ENCODE assay signal across 13 cellular contexts in genomic region chr10:124658591-124659240, GRCh38.
DNase-seq lines count a peak whose midpoint lies in the region; ATAC-seq and TF ChIP-seq lines count a peak whose summit lies in the region.
"Had no signal": no experiment of that assay in that cellular context is flagged by ENCODE, and none has a peak within 500 bp of the region (broad histone marks: within the 10 kb centered on the region; RNA-seq: fewer than 3 reads in every experiment).

No MANE protein-coding gene starts in this region.

- H3K36me3 ChIP-seq in tibial nerve: peaks cover 0 to 29% (median 0%) of the 10 kb centered on the region in 3 donors

- peak overlapping the region; percentile 30 to 79 (median 50) for H3K27ac ChIP-seq in tibial nerve
- H3K27ac ChIP-seq: SK-N-MC had no signal

- 89 to 93% methylated on average over 10 to 12 of the region's 12 CpGs for WGBS in tibial nerve, 2 donors

- ATAC-seq in left ventricle myocardium superior (no peak), Right ventricle myocardium superior (ENCODE audit: poor library complexity) (no peak), natural killer cell (no peak), GM21367 (IDR thresholded peaks at IDR 0.05; ENCODE audit: unreplicated experiment) (no peak)
- ATAC-seq in activated T-helper 17 cell treated with anti-CD3 and anti-CD28 coated beads, Interleukin-2, amount 50 U/mL, for 72 hours (replicated peaks): peak; percentile 5

- no peak overlapping the region for H3K4me3 ChIP-seq in tibial nerve
- H3K4me3 ChIP-seq: SK-N-MC had no signal

- peaks cover 9% of the 10 kb centered on the region for H3K36me3 Mint-ChIP-seq in activated T-helper 17 cell treated with anti-CD3 and anti-CD28 coated beads, Interleukin-2, amount 50 U/mL, for 72 hours (ENCODE audit: low read depth)
- H3K36me3 Mint-ChIP-seq in natural killer cell: no peaks in the 10 kb centered on the region
- H3K36me3 Mint-ChIP-seq in endothelial cell (ENCODE audit: low read depth, unreplicated experiment): peaks cover 6% of the 10 kb centered on the region

- H3K27me3 ChIP-seq in tibial nerve: no peaks in the 10 kb centered on the region

- no peaks in the 10 kb centered on the region for H3K9me3 ChIP-seq in tibial nerve

- intact Hi-C loops in left ventricle myocardium superior (cut with micrococcal nuclease): no loop called here
- intact Hi-C loops in Right ventricle myocardium superior (cut with DNase I): no loop called here
- intact Hi-C loops in natural killer cell (cut with micrococcal nuclease): loop anchor here (1.0 to 10.0 kb wide), 4 partner anchors 8 to 884 kb away; no protein-coding TSS in a partner anchor

- TF ChIP-seq POLR2A in tibial nerve (IDR thresholded peaks at IDR 0.05): no peak

- H3K9me3 Mint-ChIP-seq in activated T-helper 17 cell treated with anti-CD3 and anti-CD28 coated beads, Interleukin-2, amount 50 U/mL, for 72 hours: no peaks in the 10 kb centered on the region
- no peaks in the 10 kb centered on the region for H3K9me3 Mint-ChIP-seq in natural killer cell
- no peaks in the 10 kb centered on the region for H3K9me3 Mint-ChIP-seq in endothelial cell (ENCODE audit: unreplicated experiment)
- H3K9me3 Mint-ChIP-seq: H9 had no signal

- H3K4me1 ChIP-seq in tibial nerve: peaks cover 0 to 85% (median 38%) of the 10 kb centered on the region in 4 donors

- peaks cover 59% of the 10 kb centered on the region for H3K4me1 Mint-ChIP-seq in activated T-helper 17 cell treated with anti-CD3 and anti-CD28 coated beads, Interleukin-2, amount 50 U/mL, for 72 hours
- H3K4me1 Mint-ChIP-seq in natural killer cell (peaks cover 58 to 73% of the 10 kb centered on the region in 2 donors), endothelial cell (ENCODE audit: unreplicated experiment) (peaks cover 7% of the 10 kb centered on the region)

- peak overlapping the region; percentile 68 for H3K27ac Mint-ChIP-seq in activated T-helper 17 cell treated with anti-CD3 and anti-CD28 coated beads, Interleukin-2, amount 50 U/mL, for 72 hours
- H3K27ac Mint-ChIP-seq in natural killer cell: peak overlapping the region; percentile 95 to 99
- no peak overlapping the region for H3K27ac Mint-ChIP-seq in endothelial cell (ENCODE audit: unreplicated experiment)

- TF ChIP-seq EP300 in tibial nerve (IDR thresholded peaks at IDR 0.05): no peak

- peak overlapping the region; percentile 77 for H3K4me3 Mint-ChIP-seq in activated T-helper 17 cell treated with anti-CD3 and anti-CD28 coated beads, Interleukin-2, amount 50 U/mL, for 72 hours
- H3K4me3 Mint-ChIP-seq in natural killer cell (peak overlapping the region; percentile 80), endothelial cell (ENCODE audit: unreplicated experiment) (no peak overlapping the region)
- H3K4me3 Mint-ChIP-seq: H9 had no signal

- no peaks in the 10 kb centered on the region for H3K27me3 Mint-ChIP-seq in activated T-helper 17 cell treated with anti-CD3 and anti-CD28 coated beads, Interleukin-2, amount 50 U/mL, for 72 hours
- H3K27me3 Mint-ChIP-seq in natural killer cell (ENCODE audit: low read depth in 2 of 2) (no peaks in the 10 kb centered on the region), endothelial cell (ENCODE audit: unreplicated experiment) (peaks cover 8% of the 10 kb centered on the region)

- TF ChIP-seq CTCF in natural killer cell (IDR thresholded peaks at IDR 0.05): no peak
- TF ChIP-seq CTCF in tibial nerve (IDR thresholded peaks at IDR 0.05): no peak
- TF ChIP-seq CTCF in endothelial cell (IDR thresholded peaks at IDR 0.05; ENCODE audit: unreplicated experiment): no peak

- DNase-seq in left ventricle myocardium superior (peak; percentile 26), Right ventricle myocardium superior (no peak), natural killer cell (no peak), tibial nerve (ENCODE audit: low spot score in 2 of 2) (no peak), NCI-H128 (lab: John Stamatoyannopoulos, UW; ENCODE audit: unreplicated experiment) (no peak), endothelial cell (ENCODE audit: low spot score) (no peak)
- DNase-seq: activated naive CD4-positive, alpha-beta T cell treated with anti-CD3 and anti-CD28 coated beads, Interleukin-2, amount 50 U/mL, for 16 hours; H9; NCI-H1092 treated with DMSO at 0.1 percent for 48 hours; stimulated activated CD4-positive, alpha-beta T cell treated with anti-CD3 and anti-CD28 coated beads, Interleukin-4, amount 100 ng/mL, for 1 hour had no signal
